ENCODE assay signal across 20 cellular contexts in genomic region chr9:92160786-92161185, GRCh38. TPM values are rescaled to one million over a fixed set of nuclear protein-coding genes. Genes with fewer than 3 reads are reported as not detected.
A peak's percentile ranks its signal among the peaks of the same experiment; 100 is the strongest.
DNase-seq lines count a peak whose midpoint lies in the region; ATAC-seq, FAIRE-seq and TF ChIP-seq lines count a peak whose summit lies in the region.
"Had no signal": no experiment of that assay in that cellular context is flagged by ENCODE, and none has a peak within 500 bp of the region (broad histone marks: within the 10 kb centered on the region; RNA-seq: fewer than 3 reads in every experiment).

No MANE protein-coding gene starts in this region.

- WGBS in mammary epithelial cell (ENCODE audit: low coverage, missing lambda C conversion rate) = 59% methylated on average over 10 of the region's 10 CpGs
- WGBS in K562 (ENCODE audit: insufficient coverage, low coverage, missing lambda C conversion rate) = 17% methylated on average over 10 of the region's 10 CpGs
- 86% methylated on average over 9 of the region's 10 CpGs for WGBS in right lobe of liver (ENCODE audit: insufficient coverage, low coverage, low lambda C conversion rate, missing lambda C conversion rate)

- BruUV-seq in mammary epithelial cell (replicated peaks; lab: Mats Ljungman, UMichigan) (no TSS peak), K562 (replicated peaks; lab: Mats Ljungman, UMichigan) (no TSS peak)

- H3K4me3 ChIP-seq in mammary epithelial cell (replicated peaks in 1 of 3; ENCODE audit: insufficient read depth in 1 of 3, low read depth in 2 of 3, low read length in 3 of 3) (no peak overlapping the region), breast epithelium (no peak overlapping the region), K562 (no peak overlapping the region), right lobe of liver (no peak overlapping the region)

- no peak for FAIRE-seq in K562 (lab: Jason Lieb, UNC)
- FAIRE-seq: D721Med, GM12892, GM19239 had no signal

- H3K9ac ChIP-seq in mammary epithelial cell (ENCODE audit: insufficient read depth, low read length) = no peak overlapping the region
- H3K9ac ChIP-seq in K562 (ENCODE audit: insufficient read depth in 1 of 2, low read depth in 2 of 2, low read length in 2 of 2) = no peak overlapping the region

- in situ Hi-C loops in mammary epithelial cell (cut with MboI; ENCODE audit: low sequenced_read_pairs in 2 of 2) (no loop called here), K562 (cut with MboI) (no loop called here)

- no peak for ATAC-seq in K562
- ATAC-seq in right lobe of liver = no peak
- ATAC-seq: CD8-positive, alpha-beta T cell; HCT116 had no signal

- TF ChIP-seq POLR2A in breast epithelium (IDR thresholded peaks at IDR 0.05) (no peak), K562 (conservative IDR thresholded peaks at IDR 0.05) (no peak), right lobe of liver (IDR thresholded peaks at IDR 0.05) (no peak)

- H4K20me1 ChIP-seq in mammary epithelial cell (ENCODE audit: insufficient read depth, low read length) (no peaks in the 10 kb centered on the region), K562 (replicated peaks; ENCODE audit: control insufficient read depth, insufficient read depth, low read length) (no peaks in the 10 kb centered on the region)

- no peaks in the 10 kb centered on the region for H3K9me3 ChIP-seq in mammary epithelial cell (replicated peaks; ENCODE audit: insufficient read depth, low read length)
- H3K9me3 ChIP-seq in breast epithelium = peaks cover 5 to 8% of the 10 kb centered on the region in 2 donors
- H3K9me3 ChIP-seq in K562 (replicated peaks; ENCODE audit: control insufficient read depth, insufficient read depth, low read depth, low read length) = peaks cover 5% of the 10 kb centered on the region
- no peaks in the 10 kb centered on the region for H3K9me3 ChIP-seq in right lobe of liver

- no peaks in the 10 kb centered on the region for H3K9me1 ChIP-seq in K562 (ENCODE audit: control insufficient read depth, insufficient read depth, low read length)

- H3K79me2 ChIP-seq in mammary epithelial cell (ENCODE audit: insufficient read depth, low read length) (no peaks in the 10 kb centered on the region), K562 (ENCODE audit: control insufficient read depth, insufficient read depth, low read length) (no peaks in the 10 kb centered on the region)

- H2AFZ ChIP-seq in mammary epithelial cell (ENCODE audit: low read depth, low read length) (peak overlapping the region; percentile 48), K562 (ENCODE audit: low read depth, low read length) (no peak overlapping the region)

- no peak for TF ChIP-seq EP300 in K562 (IDR thresholded peaks at IDR 0.05; ENCODE audit: low read length)

- intact Hi-C loops in mammary epithelial cell (cut with micrococcal nuclease) = no loop called here
- intact Hi-C loops in breast epithelium (cut with DNase I; ENCODE audit: low total_unique reads) = loop anchor here (5.0 kb wide), 1 partner anchor 592 kb away; no protein-coding TSS in a partner anchor
- intact Hi-C loops in K562 (cut with micrococcal nuclease) = no loop called here
- intact Hi-C loops in right lobe of liver (cut with DNase I) = no loop called here

- H3K27ac ChIP-seq in mammary epithelial cell (ENCODE audit: insufficient read depth, low read depth, low read length) (no peak overlapping the region), breast epithelium (no peak overlapping the region), K562 (ENCODE audit: extremely low read depth, low read depth, low read length) (no peak overlapping the region), right lobe of liver (no peak overlapping the region)
- H3K27ac ChIP-seq: 22Rv1, HL-60 had no signal

- H3K4me2 ChIP-seq in mammary epithelial cell (ENCODE audit: insufficient read depth, low read depth, low read length) (no peak overlapping the region), K562 (ENCODE audit: insufficient read depth, low read length) (no peak overlapping the region)

- DNase-seq in mammary epithelial cell (no peak), breast epithelium (ENCODE audit: low spot score in 2 of 2) (no peak), K562 (ENCODE audit: extremely low read depth in 1 of 4, low spot score in 3 of 4) (no peak), mesenteric fat pad (ENCODE audit: low spot score) (peak; percentile 83), right lobe of liver (no peak), NCI-H2107 treated with DMSO at 0.1 percent for 48 hours (lab: John Stamatoyannopoulos, UW; ENCODE audit: unreplicated experiment) (no peak), retina (no peak)
- DNase-seq in stimulated activated CD8-positive, alpha-beta memory T cell treated with anti-CD3 and anti-CD28 coated beads, Interleukin-4, amount 100 ng/mL, for 48 hours = peak; percentile 5
- DNase-seq: CD8-positive, alpha-beta T cell; COR-L47; DMS153; DMS79 treated with DMSO at 0.1 percent for 48 hours; EL; GDM1 had no signal

- no peaks in the 10 kb centered on the region for H3K36me3 ChIP-seq in mammary epithelial cell (ENCODE audit: insufficient read depth, low read length)
- H3K36me3 ChIP-seq in breast epithelium = no peaks in the 10 kb centered on the region
- H3K36me3 ChIP-seq in K562 (ENCODE audit: control insufficient read depth, insufficient read depth, low read length) = no peaks in the 10 kb centered on the region
- no peaks in the 10 kb centered on the region for H3K36me3 ChIP-seq in right lobe of liver

- H3K27me3 ChIP-seq in mammary epithelial cell (ENCODE audit: insufficient read depth, low read length) (no peaks in the 10 kb centered on the region), breast epithelium (no peaks in the 10 kb centered on the region), K562 (ENCODE audit: control insufficient read depth in 2 of 2, insufficient read depth in 2 of 2, low read length in 2 of 2) (peaks cover 14 to 32% of the 10 kb centered on the region in 2 experiments), right lobe of liver (no peaks in the 10 kb centered on the region)

- no peaks in the 10 kb centered on the region for H3K4me1 ChIP-seq in mammary epithelial cell (ENCODE audit: insufficient read depth, low read length)
- H3K4me1 ChIP-seq in breast epithelium = no peaks in the 10 kb centered on the region
- H3K4me1 ChIP-seq in K562 (replicated peaks in 1 of 2; ENCODE audit: control insufficient read depth in 2 of 2, insufficient read depth in 2 of 2, low read length in 2 of 2) = no peaks in the 10 kb centered on the region; a peak in 1 of 5 replicates
- H3K4me1 ChIP-seq in right lobe of liver = no peaks in the 10 kb centered on the region

- TF ChIP-seq RAD21 in K562 (CRISPR knock-in tag; conservative IDR thresholded peaks at IDR 0.05 in 1 of 2, IDR thresholded peaks at IDR 0.05 in 1 of 2) = no peak

- CTCF ChIA-PET in mammary epithelial cell (lab: Charles Lee; ENCODE audit: low non-redundant PET) (no interaction called here), K562 (lab: Yijun Ruan, JAX; ENCODE audit: low intra/inter-chr PET ratio) (interaction anchor here (0.6 kb wide), 1 partner anchor 23 kb away, joined by 3 read pairs; no protein-coding TSS in a partner anchor)

- POLR2A ChIA-PET in K562 (lab: Yijun Ruan, JAX) = interaction anchor here (0.7 kb wide), 1 partner anchor 11 kb away, joined by 3 read pairs; no protein-coding TSS in a partner anchor

- dilution Hi-C loops in mammary epithelial cell (cut with HindIII; ENCODE audit: low sequenced_read_pairs) = no loop called here

- TF ChIP-seq CTCF in mammary epithelial cell (conservative IDR thresholded peaks at IDR 0.05 in 1 of 2, IDR thresholded peaks at IDR 0.05 in 1 of 2; ENCODE audit: extremely low read depth in 1 of 2, insufficient read depth in 1 of 2, low read depth in 1 of 2, low read length in 2 of 2) (no peak), breast epithelium (IDR thresholded peaks at IDR 0.05) (no peak), K562 (IDR thresholded peaks at IDR 0.05 in 2 of 3, conservative IDR thresholded peaks at IDR 0.05 in 1 of 3; ENCODE audit: insufficient read depth in 2 of 3, low read depth in 1 of 3, low read length in 3 of 3) (no peak), right lobe of liver (IDR thresholded peaks at IDR 0.05) (no peak)

TF ChIP-seq in K562, 482 proteins besides CTCF, POLR2A, EP300 and RAD21 (continues in another document):
- TF ChIP-seq ZNF224 (CRISPR knock-in tag; IDR thresholded peaks at IDR 0.05) = peak; percentile 92

RNA-seq across cellular contexts. Expression of gene SPTLC1, which starts 45.6 kb away (rescaled TPM):
- total RNA-seq in mammary epithelial cell = 100 to 1,000 TPM in 1 of 2 donors, 10 to 100 TPM in 1; 76.6 to 152 TPM
- polyA plus RNA-seq in mammary epithelial cell = 60.9 TPM
- polyA minus RNA-seq in mammary epithelial cell = 82.1 TPM
- 100 to 1,000 TPM in 1 of 3 donors, 10 to 100 TPM in 2; 89.8 to 109 (median 99.7) TPM for total RNA-seq in breast epithelium
- total RNA-seq in K562 (2011; cell fraction: chromatin; rRNA removed; ENCODE audit: low replicate concordance) = 120 and 200 TPM in 2 replicates
- 104 and 129 TPM in 2 replicates for total RNA-seq in K562 (2011; cell fraction: nucleolus; rRNA removed)
- total RNA-seq in K562 (2011; cell fraction: nucleoplasm; rRNA removed) = 165 and 206 TPM in 2 replicates
- total RNA-seq in K562 (2014; rRNA removed) = 65.1 and 70.3 TPM in 2 replicates
- total RNA-seq in K562 (2014; rRNA removed; fragmentation: Illumina TruSeq; extraction: Trizol) = 84.5 and 90.3 TPM in 2 replicates
- total RNA-seq in K562 (2015; rRNA removed; fragmentation: Illumina TruSeq; extraction: Trizol) = 76.6 and 84.5 TPM in 2 replicates
- total RNA-seq in K562 (2021) = 58.8 and 67.0 TPM in 2 replicates
- polyA plus RNA-seq in K562 (2011; rRNA removed) = 78.2 and 95.3 TPM in 2 replicates
- 27.4 and 46.9 TPM in 2 replicates for polyA plus RNA-seq in K562 (2011; cell fraction: cytosol; rRNA removed)
- polyA plus RNA-seq in K562 (2011; cell fraction: nucleus; rRNA removed) = 50.9 and 73.1 TPM in 2 replicates
- 47.0 and 52.8 TPM in 2 replicates for polyA plus RNA-seq in K562 (2012)
- polyA plus RNA-seq in K562 (2014; fragmentation: Illumina TruSeq; extraction: Trizol) = 77.9 and 101 TPM in 2 replicates
- polyA plus RNA-seq in K562 (2014; fragmentation: Nextera tagmentation; extraction: Ambion mirVana) = 100 to 1,000 TPM; 109 to 125 TPM
- 77.9 and 83.2 TPM in 2 replicates for polyA plus RNA-seq in K562 (2014; rRNA removed)
- polyA minus RNA-seq in K562 (2011; rRNA and poly(A)+ RNA removed) = 97.3 and 98.2 TPM in 2 replicates
- 26.3 and 33.3 TPM in 2 replicates for polyA minus RNA-seq in K562 (2011; cell fraction: cytosol; rRNA and poly(A)+ RNA removed)
- 35.7 and 55.5 TPM in 2 replicates for polyA minus RNA-seq in K562 (2011; cell fraction: nucleus; rRNA and poly(A)+ RNA removed)
- 60.1 TPM for total RNA-seq in mesenteric fat pad
- total RNA-seq in right lobe of liver = 10 to 100 TPM; 12.4 to 25.3 (median 19.3) TPM

Comparison
In these comparisons a context has a peak if more than half of its experiments do, and no peak if none do; other contexts are left out.
1. DNase-seq: peak in mesenteric fat pad (single experiment) and stimulated activated CD8-positive, alpha-beta memory T cell treated with anti-CD3 and anti-CD28 coated beads, Interleukin-4, amount 100 ng/mL, for 48 hours (single experiment); none in mammary epithelial cell (single experiment), breast epithelium (0 of 2), K562 (0 of 4), right lobe of liver (0 of 3), NCI-H2107 treated with DMSO at 0.1 percent for 48 hours (single experiment) and retina (single experiment).